ENCODE assay signal across 8 cellular contexts in the genomic region with DNA sequence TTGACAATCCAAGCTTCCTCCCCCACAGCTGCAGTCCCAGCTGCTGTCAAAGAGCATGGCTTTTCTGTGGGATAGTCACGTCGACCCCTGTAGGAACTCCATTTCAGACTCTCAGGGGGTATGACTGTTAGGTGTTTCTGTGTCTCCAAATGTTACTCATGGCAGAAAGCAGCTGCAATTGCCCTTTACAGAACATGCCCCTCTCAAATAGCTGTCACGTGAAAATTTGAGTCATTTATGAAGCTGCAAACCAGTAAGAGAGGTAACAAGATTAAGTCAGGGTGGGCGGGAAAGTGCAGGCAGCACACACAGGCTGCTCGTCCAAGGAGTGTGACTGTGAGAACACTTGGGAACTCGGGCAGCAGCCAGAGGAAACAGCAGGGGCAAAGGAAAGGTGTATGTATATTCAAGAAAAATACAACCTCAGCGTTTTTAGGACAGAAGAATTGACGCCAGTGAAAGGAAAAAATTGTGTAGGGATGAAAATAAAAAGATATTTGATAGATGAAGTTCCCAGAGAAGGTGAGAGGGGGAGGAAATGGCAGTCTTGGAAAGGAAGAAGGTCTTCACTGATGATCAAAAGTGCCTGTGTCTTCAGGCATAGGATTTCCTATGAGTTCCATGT.
DNase-seq lines count a peak whose midpoint lies in the region; ATAC-seq and TF ChIP-seq lines count a peak whose summit lies in the region.

No MANE protein-coding gene starts in this region.

- no peak overlapping the region for H2BK5ac ChIP-seq in trophoblast cell (ENCODE audit: low read depth, low read length, poor library complexity)

- H4K20me1 ChIP-seq in mammary epithelial cell (ENCODE audit: insufficient read depth, low read length): no peaks in the 10 kb centered on the region

- WGBS in mammary epithelial cell (ENCODE audit: low coverage, missing lambda C conversion rate): 49% methylated on average over 6 of the region's 8 CpGs
- WGBS in trophoblast cell (ENCODE audit: extremely low coverage, insufficient coverage, insufficient read length): 100% methylated on average over 1 of the region's 8 CpGs

- in situ Hi-C loops in mammary epithelial cell (cut with MboI; ENCODE audit: low sequenced_read_pairs in 2 of 2): no loop called here

- H3K79me1 ChIP-seq in trophoblast cell (ENCODE audit: low read length): no peaks in the 10 kb centered on the region

- POLR2A ChIA-PET in A673 (lab: Charles Lee; ENCODE audit: low non-redundant PET): no interaction called here

- H2AFZ ChIP-seq in mammary epithelial cell (ENCODE audit: low read depth, low read length) (peak overlapping the region; percentile 25), trophoblast cell (ENCODE audit: insufficient read depth, low read length, poor library complexity) (no peak overlapping the region)

- H3K18ac ChIP-seq in trophoblast cell (ENCODE audit: low read length): no peak overlapping the region

- no peaks in the 10 kb centered on the region for H3K79me2 ChIP-seq in mammary epithelial cell (ENCODE audit: insufficient read depth, low read length)
- H3K79me2 ChIP-seq in trophoblast cell (ENCODE audit: control insufficient read depth, insufficient read depth, low read length, poor library complexity): no peaks in the 10 kb centered on the region

- H3K9ac ChIP-seq in mammary epithelial cell (ENCODE audit: insufficient read depth, low read length) (no peak overlapping the region), trophoblast cell (ENCODE audit: low read length) (no peak overlapping the region)

- no peak overlapping the region for H3K4ac ChIP-seq in trophoblast cell (ENCODE audit: low read depth, low read length)

- TF ChIP-seq CTCF in A673 (conservative IDR thresholded peaks at IDR 0.05; ENCODE audit: low read depth, low read length): no peak
- no peak for TF ChIP-seq CTCF in mammary epithelial cell (conservative IDR thresholded peaks at IDR 0.05 in 1 of 2, IDR thresholded peaks at IDR 0.05 in 1 of 2; ENCODE audit: extremely low read depth in 1 of 2, insufficient read depth in 1 of 2, low read depth in 1 of 2, low read length in 2 of 2)

- H2BK120ac ChIP-seq in trophoblast cell (ENCODE audit: insufficient read depth, low read length, poor library complexity): no peak overlapping the region

- no peak overlapping the region for H4K91ac ChIP-seq in trophoblast cell (ENCODE audit: low read depth, low read length)

- H3K27me3 ChIP-seq in A673 (replicated peaks; ENCODE audit: insufficient read depth, low read depth, low read length, poor library complexity) (no peaks in the 10 kb centered on the region), mammary epithelial cell (ENCODE audit: insufficient read depth, low read length) (no peaks in the 10 kb centered on the region), trophoblast cell (ENCODE audit: insufficient read depth, low read length) (no peaks in the 10 kb centered on the region)

- H3K9me3 ChIP-seq in A673 (ENCODE audit: low read depth, low read length, poor library complexity, severe bottlenecking) (no peaks in the 10 kb centered on the region), mammary epithelial cell (replicated peaks; ENCODE audit: insufficient read depth, low read length) (no peaks in the 10 kb centered on the region), trophoblast cell (ENCODE audit: insufficient read depth, low read depth, low read length) (peaks cover 5% of the 10 kb centered on the region)

- H3K23ac ChIP-seq in trophoblast cell (ENCODE audit: low read length): no peak overlapping the region

- H3K27ac ChIP-seq in A673 (ENCODE audit: low read depth, low read length, poor library complexity, severe bottlenecking) (peak overlapping the region; percentile 35), mammary epithelial cell (ENCODE audit: insufficient read depth, low read depth, low read length) (no peak overlapping the region), trophoblast cell (ENCODE audit: low read depth, low read length) (no peak overlapping the region)

- DNase-seq in A673 (ENCODE audit: low spot score) (peak; percentile 90), mammary epithelial cell (peak; percentile 65), HuH-7 (ENCODE audit: low spot score) (no peak), SW 1271 (lab: John Stamatoyannopoulos, UW) (no peak), trophoblast cell (no peak)
- DNase-seq in stimulated activated CD4-positive, alpha-beta T cell treated with anti-CD3 and anti-CD28 coated beads, Interleukin-15, amount 100 ng/mL, for 24 hours: no peak

- no TSS peak for BruUV-seq in A673 (replicated peaks; lab: Mats Ljungman, UMichigan)
- no TSS peak for BruUV-seq in mammary epithelial cell (replicated peaks; lab: Mats Ljungman, UMichigan)

- H3K4me3 ChIP-seq in A673 (ENCODE audit: low read depth, low read length, poor library complexity, severe bottlenecking) (no peak overlapping the region), mammary epithelial cell (replicated peaks in 1 of 3; ENCODE audit: insufficient read depth in 1 of 3, low read depth in 2 of 3, low read length in 3 of 3) (no peak overlapping the region), trophoblast cell (ENCODE audit: low read depth, low read length) (no peak overlapping the region)

- no peak overlapping the region for H4K12ac ChIP-seq in trophoblast cell (ENCODE audit: low read depth, low read length)

- H3K4me2 ChIP-seq in mammary epithelial cell (ENCODE audit: insufficient read depth, low read depth, low read length) (no peak overlapping the region), trophoblast cell (ENCODE audit: low read length) (no peak overlapping the region)

- ATAC-seq in GM18870 (IDR thresholded peaks at IDR 0.05; ENCODE audit: unreplicated experiment) (peak; percentile 81), HG03064 (IDR thresholded peaks at IDR 0.05; ENCODE audit: low read depth, unreplicated experiment) (peak; percentile 53)

- H3K36me3 ChIP-seq in A673 (ENCODE audit: insufficient read depth, low read length, poor library complexity, severe bottlenecking) (no peaks in the 10 kb centered on the region), mammary epithelial cell (ENCODE audit: insufficient read depth, low read length) (no peaks in the 10 kb centered on the region), trophoblast cell (ENCODE audit: control insufficient read depth in 1 of 2, insufficient read depth in 2 of 2, low read length in 2 of 2) (no peaks in the 10 kb centered on the region)

- H3K4me1 ChIP-seq in A673 (ENCODE audit: insufficient read depth, low read length, poor library complexity, severe bottlenecking) (peaks cover 13% of the 10 kb centered on the region), mammary epithelial cell (ENCODE audit: insufficient read depth, low read length) (peaks cover 12% of the 10 kb centered on the region), trophoblast cell (ENCODE audit: control insufficient read depth in 1 of 2, insufficient read depth in 2 of 2, low read length in 2 of 2) (peaks cover 3 to 4% of the 10 kb centered on the region in 2 experiments)

- H2BK12ac ChIP-seq in trophoblast cell (ENCODE audit: low read length): no peak overlapping the region

- CTCF ChIA-PET in A673 (lab: Charles Lee): no interaction called here
- CTCF ChIA-PET in mammary epithelial cell (lab: Charles Lee; ENCODE audit: low non-redundant PET): no interaction called here

- no peak overlapping the region for H2AK5ac ChIP-seq in trophoblast cell (ENCODE audit: low read length)

- dilution Hi-C loops in mammary epithelial cell (cut with HindIII; ENCODE audit: low sequenced_read_pairs): no loop called here

- no peak overlapping the region for H3K14ac ChIP-seq in trophoblast cell (ENCODE audit: low read length)

- H4K8ac ChIP-seq in trophoblast cell (ENCODE audit: low read depth, low read length): no peak overlapping the region

- intact Hi-C loops in A673 (cut with micrococcal nuclease; ENCODE audit: unreplicated experiment) (no loop called here), mammary epithelial cell (cut with micrococcal nuclease) (no loop called here)

Comparison
In these comparisons a context has a peak if more than half of its experiments do, and no peak if none do; other contexts are left out.
1. DNase-seq: peak in A673 (single experiment) and mammary epithelial cell (single experiment); none in HuH-7 (single experiment), SW 1271 (0 of 2), stimulated activated CD4-positive, alpha-beta T cell treated with anti-CD3 and anti-CD28 coated beads, Interleukin-15, amount 100 ng/mL, for 24 hours (single experiment) and trophoblast cell (0 of 2).